Comparison of ENCODE assay signal across 14 cellular contexts in the genomic region with DNA sequence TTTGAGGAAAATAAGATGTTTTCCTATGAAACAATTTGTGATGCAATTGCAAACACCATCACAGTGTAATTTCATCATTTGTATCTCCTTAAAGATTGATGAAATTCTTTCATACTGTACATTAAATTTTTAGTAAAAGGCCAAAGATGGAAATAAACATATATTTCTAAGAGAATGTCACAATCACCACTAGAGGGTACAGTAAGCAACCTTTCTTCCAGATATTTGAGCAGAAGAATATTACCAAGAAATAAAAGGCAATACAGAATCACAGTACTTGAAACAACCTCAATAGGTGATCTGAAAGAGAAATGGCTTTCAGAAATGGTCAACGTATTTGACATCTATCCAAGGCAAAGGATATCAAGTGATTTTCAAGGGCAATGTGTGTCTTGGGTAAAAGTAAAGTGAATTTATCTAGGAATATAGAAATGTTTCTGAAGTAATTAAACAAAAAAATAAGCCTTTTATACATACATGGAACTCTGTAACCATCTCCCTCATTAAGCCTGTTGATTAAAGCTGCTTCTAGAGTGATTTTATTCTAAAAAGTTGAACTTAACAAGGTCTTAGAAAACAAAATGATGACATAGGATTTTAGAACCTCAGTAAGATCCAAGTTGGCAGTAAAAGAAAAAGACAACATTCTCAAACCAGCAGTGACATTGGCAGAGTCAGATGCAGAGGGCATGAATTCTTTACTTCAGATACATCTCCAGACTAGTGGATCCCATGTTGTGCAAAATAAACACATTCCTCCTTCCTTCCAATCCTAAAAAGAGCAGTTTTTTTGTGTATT.
DNase-seq lines count a peak whose midpoint lies in the region; ATAC-seq and TF ChIP-seq lines count a peak whose summit lies in the region.
"Had no signal": no experiment of that assay in that cellular context is flagged by ENCODE, and none has a peak within 500 bp of the region (broad histone marks: within the 10 kb centered on the region; RNA-seq: fewer than 3 reads in every experiment).

No MANE protein-coding gene starts in this region.

- no peak overlapping the region for H3K4me3 ChIP-seq in RWPE2 (ENCODE audit: severe bottlenecking)
- H3K4me3 ChIP-seq in fibroblast of villous mesenchyme (ENCODE audit: low read depth, low read length): no peak overlapping the region
- H3K4me3 ChIP-seq in heart left ventricle: no peak overlapping the region
- H3K4me3 ChIP-seq: prostate gland, SJSA1 had no signal

- H3K4me1 ChIP-seq in RWPE2 (ENCODE audit: insufficient read depth, poor library complexity, severe bottlenecking): no peaks in the 10 kb centered on the region
- H3K4me1 ChIP-seq in heart left ventricle: peaks cover 0 to 6% (median 0%) of the 10 kb centered on the region in 12 donors
- H3K4me1 ChIP-seq: prostate gland, SJSA1 had no signal

- H3K27ac ChIP-seq in 22Rv1: no peak overlapping the region
- no peak overlapping the region for H3K27ac ChIP-seq in RWPE2 (ENCODE audit: poor library complexity, severe bottlenecking)
- H3K27ac ChIP-seq in heart left ventricle: no peak overlapping the region
- H3K27ac ChIP-seq: prostate gland, SJSA1 had no signal

- H3K36me3 ChIP-seq in RWPE2 (ENCODE audit: low read depth) (no peaks in the 10 kb centered on the region), heart left ventricle (no peaks in the 10 kb centered on the region)
- H3K36me3 ChIP-seq: prostate gland, SJSA1 had no signal

- TF ChIP-seq POLR2A in heart left ventricle (IDR thresholded peaks at IDR 0.05): no peak

- ATAC-seq in RWPE2 (ENCODE audit: low read depth) (no peak), GM21526 (IDR thresholded peaks at IDR 0.05; ENCODE audit: low FRiP score, unreplicated experiment) (no peak), heart left ventricle (no peak)
- ATAC-seq: left lobe of liver had no signal

- WGBS in heart left ventricle, 4 donors: 72 to 88% (median 79%) methylated on average over 1 of the region's 1 CpG

- DNase-seq in GM03348 (ENCODE audit: low spot score) (peak; percentile 23), RWPE2 (ENCODE audit: low spot score) (no peak), fibroblast of villous mesenchyme (ENCODE audit: low read depth) (peak; percentile 12), ureter (ENCODE audit: low spot score) (no peak), EL (no peak), heart left ventricle (no peak)
- DNase-seq: activated CD4-positive, alpha-beta T cell treated with anti-CD3 and anti-CD28 coated beads, Interleukin-2, amount 50 U/mL, for 4 hours; CD4-positive, alpha-beta T cell; NCI-H2081 treated with DMSO at 0.1 percent for 48 hours had no signal

- H3K9me3 ChIP-seq in RWPE2 (ENCODE audit: severe bottlenecking): no peaks in the 10 kb centered on the region
- no peaks in the 10 kb centered on the region for H3K9me3 ChIP-seq in heart left ventricle
- H3K9me3 ChIP-seq: prostate gland, SJSA1 had no signal

- intact Hi-C loops in heart left ventricle (cut with DNase I): no loop called here

- H3K27me3 ChIP-seq in RWPE2 (ENCODE audit: insufficient read depth, poor library complexity, severe bottlenecking): no peaks in the 10 kb centered on the region
- H3K27me3 ChIP-seq in heart left ventricle: no peaks in the 10 kb centered on the region
- H3K27me3 ChIP-seq: SJSA1 had no signal

- TF ChIP-seq CTCF in 22Rv1 (IDR thresholded peaks at IDR 0.05) (peak; percentile 39), RWPE2 (IDR thresholded peaks at IDR 0.05; ENCODE audit: poor library complexity, severe bottlenecking) (peak; percentile 51), fibroblast of villous mesenchyme (IDR thresholded peaks at IDR 0.05; ENCODE audit: insufficient read depth, low read depth, low read length) (peak; percentile 39), heart left ventricle (IDR thresholded peaks at IDR 0.05) (peak in 3 of 12 donors; percentile 20 to 30 (median 20))

Comparison
In these comparisons a context has a peak if more than half of its experiments do, and no peak if none do; other contexts are left out.
1. DNase-seq: peak in GM03348 (single experiment) and fibroblast of villous mesenchyme (single experiment); none in RWPE2 (single experiment), ureter (single experiment), EL (single experiment) and heart left ventricle (0 of 5).